Comparison of ENCODE assay signal across 1 cellular context in the genomic region with DNA sequence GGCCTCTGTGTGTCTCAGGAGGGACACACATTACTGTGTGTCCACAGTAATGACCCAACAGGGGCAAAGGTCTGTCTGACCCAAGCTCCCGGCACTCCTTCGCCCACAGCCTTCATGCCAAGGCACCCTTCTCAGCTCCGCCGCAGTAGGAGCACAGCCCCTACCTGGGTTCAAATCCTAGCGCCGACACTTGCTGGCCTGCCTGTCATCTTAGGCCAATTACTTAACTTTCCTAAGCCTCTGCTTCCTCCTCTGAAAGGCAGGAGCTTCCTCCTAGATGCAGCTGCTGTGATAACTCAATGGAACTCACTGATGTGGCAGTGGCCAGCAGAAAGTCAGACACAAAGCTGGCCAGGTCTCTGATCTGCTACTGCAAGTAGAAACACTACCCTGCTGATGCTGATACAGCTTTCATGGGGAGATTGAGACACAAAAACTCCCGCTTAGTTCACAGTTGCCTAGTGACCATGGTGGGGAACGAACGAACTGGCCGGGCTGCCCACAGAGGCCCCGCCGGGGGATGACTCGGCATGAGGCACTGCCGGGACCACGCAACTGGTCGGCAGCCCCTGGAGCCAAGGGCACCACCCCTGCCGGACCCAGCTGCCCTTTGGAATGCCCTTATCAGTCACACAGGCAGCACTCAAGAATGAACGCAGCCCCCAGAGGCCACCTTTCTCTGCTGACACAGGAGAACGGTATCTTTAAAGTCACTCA.
TF ChIP-seq lines count a peak whose summit lies in the region.

No MANE protein-coding gene starts in this region.

TF ChIP-seq in HepG2, 621 proteins besides CTCF, POLR2A, EP300 and RAD21 (continued from another document):
- no peak for TF ChIP-seq ZNF709 (CRISPR knock-in tag; IDR thresholded peaks at IDR 0.05)
- 0 out of 2 replicates have a peak, but pooled peaks have one; percentile 75 for TF ChIP-seq ZBTB7A (CRISPR knock-in tag; IDR thresholded peaks at IDR 0.05)
- TF ChIP-seq ZNF781 (CRISPR knock-in tag; IDR thresholded peaks at IDR 0.05; ENCODE audit: borderline replicate concordance, not compliant biosample characterization) = no peak
- TF ChIP-seq ZNF749 (CRISPR knock-in tag; IDR thresholded peaks at IDR 0.05; ENCODE audit: borderline replicate concordance) = no peak
- TF ChIP-seq, protein P1, sequence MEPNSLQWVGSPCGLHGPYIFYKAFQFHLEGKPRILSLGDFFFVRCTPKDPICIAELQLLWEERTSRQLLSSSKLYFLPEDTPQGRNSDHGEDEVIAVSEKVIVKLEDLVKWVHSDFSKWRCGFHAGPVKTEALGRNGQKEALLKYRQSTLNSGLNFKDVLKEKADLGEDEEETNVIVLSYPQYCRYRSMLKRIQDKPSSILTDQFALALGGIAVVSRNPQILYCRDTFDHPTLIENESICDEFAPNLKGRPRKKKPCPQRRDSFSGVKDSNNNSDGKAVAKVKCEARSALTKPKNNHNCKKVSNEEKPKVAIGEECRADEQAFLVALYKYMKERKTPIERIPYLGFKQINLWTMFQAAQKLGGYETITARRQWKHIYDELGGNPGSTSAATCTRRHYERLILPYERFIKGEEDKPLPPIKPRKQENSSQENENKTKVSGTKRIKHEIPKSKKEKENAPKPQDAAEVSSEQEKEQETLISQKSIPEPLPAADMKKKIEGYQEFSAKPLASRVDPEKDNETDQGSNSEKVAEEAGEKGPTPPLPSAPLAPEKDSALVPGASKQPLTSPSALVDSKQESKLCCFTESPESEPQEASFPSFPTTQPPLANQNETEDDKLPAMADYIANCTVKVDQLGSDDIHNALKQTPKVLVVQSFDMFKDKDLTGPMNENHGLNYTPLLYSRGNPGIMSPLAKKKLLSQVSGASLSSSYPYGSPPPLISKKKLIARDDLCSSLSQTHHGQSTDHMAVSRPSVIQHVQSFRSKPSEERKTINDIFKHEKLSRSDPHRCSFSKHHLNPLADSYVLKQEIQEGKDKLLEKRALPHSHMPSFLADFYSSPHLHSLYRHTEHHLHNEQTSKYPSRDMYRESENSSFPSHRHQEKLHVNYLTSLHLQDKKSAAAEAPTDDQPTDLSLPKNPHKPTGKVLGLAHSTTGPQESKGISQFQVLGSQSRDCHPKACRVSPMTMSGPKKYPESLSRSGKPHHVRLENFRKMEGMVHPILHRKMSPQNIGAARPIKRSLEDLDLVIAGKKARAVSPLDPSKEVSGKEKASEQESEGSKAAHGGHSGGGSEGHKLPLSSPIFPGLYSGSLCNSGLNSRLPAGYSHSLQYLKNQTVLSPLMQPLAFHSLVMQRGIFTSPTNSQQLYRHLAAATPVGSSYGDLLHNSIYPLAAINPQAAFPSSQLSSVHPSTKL (CRISPR knock-in tag; IDR thresholded peaks at IDR 0.05) = peak; percentile 67
- 0 out of 2 replicates have a peak, but pooled peaks have one; percentile 17 for TF ChIP-seq HOXD1 (CRISPR knock-in tag; IDR thresholded peaks at IDR 0.05)
- TF ChIP-seq RBM39 (IDR thresholded peaks at IDR 0.05; ENCODE audit: low read depth, low read length, poor library complexity, severe bottlenecking) = peak; percentile 2
- TF ChIP-seq ELF1 (CRISPR knock-in tag; IDR thresholded peaks at IDR 0.05) = no peak
- TF ChIP-seq KLF6 (CRISPR knock-in tag; IDR thresholded peaks at IDR 0.05) = 0 out of 2 replicates have a peak, but pooled peaks have one; percentile 38
- 0 out of 2 replicates have a peak, but pooled peaks have one; percentile 38 for TF ChIP-seq ZNF547 (CRISPR knock-in tag; IDR thresholded peaks at IDR 0.05)
- peak; percentile 54; the same call in 1 of the 2 replicates for TF ChIP-seq BRCA1 (CRISPR knock-in tag; IDR thresholded peaks at IDR 0.05)
- TF ChIP-seq, protein P2, sequence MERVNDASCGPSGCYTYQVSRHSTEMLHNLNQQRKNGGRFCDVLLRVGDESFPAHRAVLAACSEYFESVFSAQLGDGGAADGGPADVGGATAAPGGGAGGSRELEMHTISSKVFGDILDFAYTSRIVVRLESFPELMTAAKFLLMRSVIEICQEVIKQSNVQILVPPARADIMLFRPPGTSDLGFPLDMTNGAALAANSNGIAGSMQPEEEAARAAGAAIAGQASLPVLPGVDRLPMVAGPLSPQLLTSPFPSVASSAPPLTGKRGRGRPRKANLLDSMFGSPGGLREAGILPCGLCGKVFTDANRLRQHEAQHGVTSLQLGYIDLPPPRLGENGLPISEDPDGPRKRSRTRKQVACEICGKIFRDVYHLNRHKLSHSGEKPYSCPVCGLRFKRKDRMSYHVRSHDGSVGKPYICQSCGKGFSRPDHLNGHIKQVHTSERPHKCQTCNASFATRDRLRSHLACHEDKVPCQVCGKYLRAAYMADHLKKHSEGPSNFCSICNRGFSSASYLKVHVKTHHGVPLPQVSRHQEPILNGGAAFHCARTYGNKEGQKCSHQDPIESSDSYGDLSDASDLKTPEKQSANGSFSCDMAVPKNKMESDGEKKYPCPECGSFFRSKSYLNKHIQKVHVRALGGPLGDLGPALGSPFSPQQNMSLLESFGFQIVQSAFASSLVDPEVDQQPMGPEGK (CRISPR knock-in tag; IDR thresholded peaks at IDR 0.05) = peak; percentile 81
- TF ChIP-seq SMAD1 (CRISPR knock-in tag; IDR thresholded peaks at IDR 0.05; ENCODE audit: borderline replicate concordance, low read depth) = 0 out of 2 replicates have a peak, but pooled peaks have one; percentile 19
- 0 out of 2 replicates have a peak, but pooled peaks have one; percentile 8 for TF ChIP-seq ZNF280D (CRISPR knock-in tag; IDR thresholded peaks at IDR 0.05)
- TF ChIP-seq, protein P3, sequence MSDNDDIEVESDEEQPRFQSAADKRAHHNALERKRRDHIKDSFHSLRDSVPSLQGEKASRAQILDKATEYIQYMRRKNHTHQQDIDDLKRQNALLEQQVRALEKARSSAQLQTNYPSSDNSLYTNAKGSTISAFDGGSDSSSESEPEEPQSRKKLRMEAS (IDR thresholded peaks at IDR 0.05) = peak; percentile 47; the same call in 1 of the 2 replicates
- peak; percentile 36; the same call in 1 of the 2 replicates for TF ChIP-seq ZNF138 (CRISPR knock-in tag; IDR thresholded peaks at IDR 0.05; ENCODE audit: low read depth)
- 0 out of 2 replicates have a peak, but pooled peaks have one; percentile 26 for TF ChIP-seq ZNF629 (CRISPR knock-in tag; conservative IDR thresholded peaks at IDR 0.05)
- TF ChIP-seq, protein P4, sequence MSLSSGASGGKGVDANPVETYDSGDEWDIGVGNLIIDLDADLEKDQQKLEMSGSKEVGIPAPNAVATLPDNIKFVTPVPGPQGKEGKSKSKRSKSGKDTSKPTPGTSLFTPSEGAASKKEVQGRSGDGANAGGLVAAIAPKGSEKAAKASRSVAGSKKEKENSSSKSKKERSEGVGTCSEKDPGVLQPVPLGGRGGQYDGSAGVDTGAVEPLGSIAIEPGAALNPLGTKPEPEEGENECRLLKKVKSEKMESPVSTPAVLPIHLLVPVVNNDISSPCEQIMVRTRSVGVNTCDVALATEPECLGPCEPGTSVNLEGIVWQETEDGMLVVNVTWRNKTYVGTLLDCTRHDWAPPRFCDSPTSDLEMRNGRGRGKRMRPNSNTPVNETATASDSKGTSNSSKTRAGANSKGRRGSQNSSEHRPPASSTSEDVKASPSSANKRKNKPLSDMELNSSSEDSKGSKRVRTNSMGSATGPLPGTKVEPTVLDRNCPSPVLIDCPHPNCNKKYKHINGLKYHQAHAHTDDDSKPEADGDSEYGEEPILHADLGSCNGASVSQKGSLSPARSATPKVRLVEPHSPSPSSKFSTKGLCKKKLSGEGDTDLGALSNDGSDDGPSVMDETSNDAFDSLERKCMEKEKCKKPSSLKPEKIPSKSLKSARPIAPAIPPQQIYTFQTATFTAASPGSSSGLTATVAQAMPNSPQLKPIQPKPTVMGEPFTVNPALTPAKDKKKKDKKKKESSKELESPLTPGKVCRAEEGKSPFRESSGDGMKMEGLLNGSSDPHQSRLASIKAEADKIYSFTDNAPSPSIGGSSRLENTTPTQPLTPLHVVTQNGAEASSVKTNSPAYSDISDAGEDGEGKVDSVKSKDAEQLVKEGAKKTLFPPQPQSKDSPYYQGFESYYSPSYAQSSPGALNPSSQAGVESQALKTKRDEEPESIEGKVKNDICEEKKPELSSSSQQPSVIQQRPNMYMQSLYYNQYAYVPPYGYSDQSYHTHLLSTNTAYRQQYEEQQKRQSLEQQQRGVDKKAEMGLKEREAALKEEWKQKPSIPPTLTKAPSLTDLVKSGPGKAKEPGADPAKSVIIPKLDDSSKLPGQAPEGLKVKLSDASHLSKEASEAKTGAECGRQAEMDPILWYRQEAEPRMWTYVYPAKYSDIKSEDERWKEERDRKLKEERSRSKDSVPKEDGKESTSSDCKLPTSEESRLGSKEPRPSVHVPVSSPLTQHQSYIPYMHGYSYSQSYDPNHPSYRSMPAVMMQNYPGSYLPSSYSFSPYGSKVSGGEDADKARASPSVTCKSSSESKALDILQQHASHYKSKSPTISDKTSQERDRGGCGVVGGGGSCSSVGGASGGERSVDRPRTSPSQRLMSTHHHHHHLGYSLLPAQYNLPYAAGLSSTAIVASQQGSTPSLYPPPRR (CRISPR knock-in tag; IDR thresholded peaks at IDR 0.05; ENCODE audit: borderline replicate concordance) = no peak
- no peak; the same call in 1 of the 2 replicates for TF ChIP-seq NR2C2 (CRISPR knock-in tag; IDR thresholded peaks at IDR 0.05; ENCODE audit: borderline replicate concordance)
